9 cellular contexts compared by ENCODE assay signal in the genomic region with DNA sequence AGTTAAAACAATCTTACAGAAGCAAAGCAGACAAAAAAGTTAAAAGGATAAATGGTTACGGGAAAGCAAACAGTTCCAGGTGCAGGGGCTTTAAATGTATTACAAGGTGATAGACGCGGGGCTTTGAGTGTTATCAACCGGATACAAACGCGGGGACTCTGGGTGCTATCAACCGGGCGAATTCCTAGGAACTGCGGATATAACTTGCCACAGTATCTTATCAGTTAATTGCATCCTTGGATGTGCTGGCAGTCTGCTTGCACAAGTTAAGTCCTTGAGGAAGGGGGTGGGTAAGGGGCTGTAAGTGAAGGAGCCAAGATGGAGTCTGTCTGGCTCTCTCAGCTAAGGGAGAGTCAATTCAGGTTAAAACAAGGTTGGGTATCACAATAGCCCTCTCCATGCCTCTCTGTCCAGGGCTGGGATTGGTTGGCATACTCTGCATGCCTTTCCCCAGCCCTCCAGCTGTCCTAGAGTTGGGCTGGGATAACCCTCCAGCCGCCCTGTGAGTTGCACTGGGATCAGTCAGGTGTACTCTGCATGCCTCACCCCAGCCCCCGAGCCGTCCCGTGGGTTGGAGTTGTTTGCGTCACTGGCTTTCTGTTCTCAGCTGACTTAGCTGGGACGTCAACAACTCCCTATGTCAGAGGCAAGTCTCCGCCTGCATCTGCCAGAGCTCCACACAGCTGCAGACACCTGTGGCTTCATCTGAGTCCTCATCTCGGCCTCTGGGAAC. TPM values are rescaled to one million over a fixed set of nuclear protein-coding genes. Genes with fewer than 3 reads are reported as not detected.
DNase-seq lines count a peak whose midpoint lies in the region; TF ChIP-seq lines count a peak whose summit lies in the region.
"Had no signal": no experiment of that assay in that cellular context is flagged by ENCODE, and none has a peak within 500 bp of the region (broad histone marks: within the 10 kb centered on the region; RNA-seq: fewer than 3 reads in every experiment).

No MANE protein-coding gene starts in this region.

- CTCF ChIA-PET in activated naive CD4-positive, alpha-beta T cell treated with anti-CD3 and anti-CD28 coated beads, Interleukin-2, amount 10 ng/mL, durations not matched to agents 7 days and 5 days (lab: Charles Lee) = interaction anchor here (1.0 kb wide), 1 partner anchor 16 kb away, joined by 3 read pairs; no protein-coding TSS in a partner anchor

- no peak overlapping the region for H3K4me3 ChIP-seq in vagina

- no peaks in the 10 kb centered on the region for H3K9me3 ChIP-seq in vagina

- in situ Hi-C loops in ACHN (cut with HindIII; ENCODE audit: low pct_ligation_motif_present, low pct_unique_long_range_greater_than_20kb, low sequenced_read_pairs) = no loop called here

- H3K36me3 ChIP-seq in vagina = no peaks in the 10 kb centered on the region

- H3K27ac Mint-ChIP-seq in activated naive CD4-positive, alpha-beta T cell treated with anti-CD3 and anti-CD28 coated beads, Interleukin-2, amount 10 ng/mL, durations not matched to agents 7 days and 5 days = peak overlapping the region; percentile 82

- no peaks in the 10 kb centered on the region for H3K36me3 Mint-ChIP-seq in activated naive CD4-positive, alpha-beta T cell treated with anti-CD3 and anti-CD28 coated beads, Interleukin-2, amount 10 ng/mL, durations not matched to agents 7 days and 5 days

- TF ChIP-seq POLR2A in vagina (IDR thresholded peaks at IDR 0.05) = no peak

- H3K9me3 Mint-ChIP-seq in activated naive CD4-positive, alpha-beta T cell treated with anti-CD3 and anti-CD28 coated beads, Interleukin-2, amount 10 ng/mL, durations not matched to agents 7 days and 5 days = peaks cover 3% of the 10 kb centered on the region

- peaks cover 7% of the 10 kb centered on the region for H3K27me3 ChIP-seq in vagina

- intact Hi-C loops in vagina (cut with DNase I) = no loop called here

- peaks cover 59% of the 10 kb centered on the region for H3K4me1 Mint-ChIP-seq in activated naive CD4-positive, alpha-beta T cell treated with anti-CD3 and anti-CD28 coated beads, Interleukin-2, amount 10 ng/mL, durations not matched to agents 7 days and 5 days

- H3K27me3 Mint-ChIP-seq in activated naive CD4-positive, alpha-beta T cell treated with anti-CD3 and anti-CD28 coated beads, Interleukin-2, amount 10 ng/mL, durations not matched to agents 7 days and 5 days = peaks cover 9% of the 10 kb centered on the region

- no peak for TF ChIP-seq CTCF in vagina (IDR thresholded peaks at IDR 0.05)

- peaks cover 5% of the 10 kb centered on the region for H3K4me1 ChIP-seq in vagina

- no peak overlapping the region for H3K27ac ChIP-seq in vagina

- peak; percentile 78 for DNase-seq in DMS53 treated with DMSO at 0.1 percent for 48 hours (lab: John Stamatoyannopoulos, UW; ENCODE audit: unreplicated experiment)
- DNase-seq in NCI-H510A treated with DMSO at 0.1 percent for 48 hours (lab: John Stamatoyannopoulos, UW) = peak; percentile 62
- peak; percentile 78 for DNase-seq in activated naive CD4-positive, alpha-beta T cell treated with anti-CD3 and anti-CD28 coated beads, Interleukin-2, amount 10 ng/mL, durations not matched to agents 7 days and 5 days
- peak; percentile 66 for DNase-seq in iPS-NIHi11 (ENCODE audit: low spot score)
- peak; percentile 56 to 63 for DNase-seq in stimulated activated CD4-positive, alpha-beta T cell treated with anti-CD3 and anti-CD28 coated beads, Interleukin-2, amount 100 ng/mL, for 24 hours
- DNase-seq in vagina (ENCODE audit: extremely low spot score in 2 of 2) = no peak
- DNase-seq in amygdala (lab: John Stamatoyannopoulos, UW) = no peak
- no peak for DNase-seq in ACHN

- H3K4me3 Mint-ChIP-seq in activated naive CD4-positive, alpha-beta T cell treated with anti-CD3 and anti-CD28 coated beads, Interleukin-2, amount 10 ng/mL, durations not matched to agents 7 days and 5 days = no peak overlapping the region

RNA-seq across cellular contexts. Expression of a gene that starts 40.9 kb away (rescaled TPM):
- not detected for total RNA-seq in vagina
- total RNA-seq: urinary bladder had no signal

RNA-seq across cellular contexts. Expression of a gene that starts 58.3 kb away (rescaled TPM):
- total RNA-seq in vagina = 3.4 TPM

Comparison
In these comparisons a context has a peak if more than half of its experiments do, and no peak if none do; other contexts are left out.
1. DNase-seq: peak in DMS53 treated with DMSO at 0.1 percent for 48 hours (single experiment), NCI-H510A treated with DMSO at 0.1 percent for 48 hours (single experiment), activated naive CD4-positive, alpha-beta T cell treated with anti-CD3 and anti-CD28 coated beads, Interleukin-2, amount 10 ng/mL, durations not matched to agents 7 days and 5 days (single experiment), iPS-NIHi11 (single experiment) and stimulated activated CD4-positive, alpha-beta T cell treated with anti-CD3 and anti-CD28 coated beads, Interleukin-2, amount 100 ng/mL, for 24 hours (2 of 2); none in vagina (0 of 2), amygdala (0 of 56) and ACHN (single experiment).